Comparison of ENCODE assay signal across 8 cellular contexts in genomic region chr3:53299611-53300023, GRCh38. TPM values are rescaled to one million over a fixed set of nuclear protein-coding genes. Genes with fewer than 3 reads are reported as not detected.
DNase-seq lines count a peak whose midpoint lies in the region; ATAC-seq, FAIRE-seq and TF ChIP-seq lines count a peak whose summit lies in the region.
"Not testable (repeated sequence)": the region's sequence is repeated elsewhere in the genome, so short reads cannot be mapped to it uniquely, and the experiment has no call there.

No MANE protein-coding gene starts in this region.

- not testable (repeated sequence) for BruUV-seq in HCT116 (replicated peaks; lab: Mats Ljungman, UMichigan); K562 (replicated peaks; lab: Mats Ljungman, UMichigan)

- in situ Hi-C loops in SK-MEL-5 (cut with HindIII; ENCODE audit: low pct_unique_long_range_greater_than_20kb, low sequenced_read_pairs); K562 (cut with MboI): not testable (repeated sequence)

- TF ChIP-seq EP300 in K562 (IDR thresholded peaks at IDR 0.05; ENCODE audit: low read length) = not testable (repeated sequence)

- FAIRE-seq in K562 (lab: Jason Lieb, UNC) (peak; percentile 87), frontal cortex (lab: Jason Lieb, UNC) (peak; percentile 91)

- H3K79me2 ChIP-seq in HCT116 (ENCODE audit: insufficient read depth, low read length); K562 (ENCODE audit: control insufficient read depth, insufficient read depth, low read length): not testable (repeated sequence)

- H3K9me3 ChIP-seq in HCT116 (ENCODE audit: control insufficient read depth in 1 of 2, insufficient read depth in 1 of 2, low read depth in 1 of 2, low read length in 2 of 2); K562 (replicated peaks; ENCODE audit: control insufficient read depth, insufficient read depth, low read depth, low read length); mucosa of descending colon: not testable (repeated sequence)

- H3K27me3 ChIP-seq in HCT116 (ENCODE audit: insufficient read depth, low read length); K562 (ENCODE audit: control insufficient read depth in 2 of 2, insufficient read depth in 2 of 2, low read length in 2 of 2): not testable (repeated sequence)

- not testable (repeated sequence) for H3K4me2 ChIP-seq in HCT116 (ENCODE audit: low read length); K562 (ENCODE audit: insufficient read depth, low read length)

- RAD21 ChIA-PET in HCT116 (lab: Charles Lee; ENCODE audit: low non-redundant PET in 1 of 2, low total read pairs in 2 of 2, uncharacterized antibody in 2 of 2, unreplicated experiment in 2 of 2) = not testable (repeated sequence)

- not testable (repeated sequence) for H3K9ac ChIP-seq in HCT116 (ENCODE audit: low read length); K562 (ENCODE audit: insufficient read depth in 1 of 2, low read depth in 2 of 2, low read length in 2 of 2)

- 40% methylated on average over 4 of the region's 5 CpGs for WGBS in K562 (ENCODE audit: insufficient coverage, low coverage, missing lambda C conversion rate)

- not testable (repeated sequence) for H4K20me1 ChIP-seq in HCT116 (ENCODE audit: insufficient read depth); K562 (replicated peaks; ENCODE audit: control insufficient read depth, insufficient read depth, low read length)

- H2AFZ ChIP-seq in HCT116 (ENCODE audit: low read depth, low read length, poor library complexity, severe bottlenecking); K562 (ENCODE audit: low read depth, low read length): not testable (repeated sequence)

- not testable (repeated sequence) for H3K27ac ChIP-seq in HCT116 (ENCODE audit: low read depth, low read length); K562 (ENCODE audit: extremely low read depth, low read depth, low read length)

- POLR2A ChIA-PET in HCT116 (lab: Charles Lee); K562 (lab: Yijun Ruan, JAX): not testable (repeated sequence)

- TF ChIP-seq CTCF in HCT116 (IDR thresholded peaks at IDR 0.05 in 2 of 3, conservative IDR thresholded peaks at IDR 0.05 in 1 of 3; ENCODE audit: borderline replicate concordance in 1 of 3, insufficient read depth in 1 of 3, low read depth in 2 of 3, low read length in 2 of 3) = peak; percentile 58 to 91 (median 71); a peak in 5 of 6 replicates
- peak; percentile 46 to 83 (median 68) for TF ChIP-seq CTCF in K562 (IDR thresholded peaks at IDR 0.05 in 2 of 3, conservative IDR thresholded peaks at IDR 0.05 in 1 of 3; ENCODE audit: insufficient read depth in 2 of 3, low read depth in 1 of 3, low read length in 3 of 3)
- peak; percentile 80 for TF ChIP-seq CTCF in mucosa of descending colon (IDR thresholded peaks at IDR 0.05)

- ATAC-seq in HCT116 = peak; percentile 85
- peak; percentile 80 for ATAC-seq in K562
- ATAC-seq in mucosa of descending colon = peak; percentile 93

- not testable (repeated sequence) for H3K4me1 ChIP-seq in HCT116 (ENCODE audit: control insufficient read depth in 1 of 2, insufficient read depth in 2 of 2, low read length in 2 of 2); K562 (replicated peaks in 1 of 2; ENCODE audit: control insufficient read depth in 2 of 2, insufficient read depth in 2 of 2, low read length in 2 of 2); mucosa of descending colon (ENCODE audit: low read depth)

- intact Hi-C loops in HCT116 (cut with micrococcal nuclease) (loop anchor here (1.0 to 2.0 kb wide), 2 partner anchors 185 to 411 kb away; no protein-coding TSS in a partner anchor), K562 (cut with micrococcal nuclease) (loop anchor here (2.0 to 10.0 kb wide), 3 partner anchors 73 to 415 kb away; no protein-coding TSS in a partner anchor), mucosa of descending colon (cut with DNase I, micrococcal nuclease) (loop anchor here in 1 of 2 donors (5.0 kb wide), 1 partner anchor 413 kb away; no protein-coding TSS in a partner anchor)

- not testable (repeated sequence) for H3K4me3 ChIP-seq in HCT116 (replicated peaks in 1 of 2; ENCODE audit: low read depth in 1 of 2, low read length in 2 of 2); K562; mucosa of descending colon

- CTCF ChIA-PET in HCT116 (lab: Charles Lee) (interaction anchor here (0.7 kb wide), 1 partner anchor 10 kb away, joined by 3 read pairs; no protein-coding TSS in a partner anchor), K562 (lab: Yijun Ruan, JAX; ENCODE audit: low intra/inter-chr PET ratio) (interaction anchor here (0.7 to 1.9 kb wide), 3 partner anchors 51 to 411 kb away, joined by 3 to 4 read pairs (median 3); no protein-coding TSS in a partner anchor)

- TF ChIP-seq RAD21 in HCT116 (IDR thresholded peaks at IDR 0.05; ENCODE audit: low read depth) (peak; percentile 79), K562 (CRISPR knock-in tag; conservative IDR thresholded peaks at IDR 0.05 in 1 of 2, IDR thresholded peaks at IDR 0.05 in 1 of 2) (peak; percentile 74 to 79)

- DNase-seq in DMS 273 (lab: John Stamatoyannopoulos, UW; ENCODE audit: unreplicated experiment) (peak; percentile 63), HCT116 (ENCODE audit: low read depth, low spot score) (peak; percentile 18), NCI-H146 treated with DMSO at 0.1 percent for 48 hours (lab: John Stamatoyannopoulos, UW; ENCODE audit: unreplicated experiment) (peak; percentile 4), SK-MEL-5 (ENCODE audit: low read depth, low spot score) (peak; percentile 64), K562 (ENCODE audit: extremely low read depth in 1 of 4, low spot score in 3 of 4) (peak; percentile 30 to 43 (median 38)), frontal cortex (ENCODE audit: low spot score in 2 of 2) (peak; percentile 29 to 61), mucosa of descending colon (peak in 1 of 3 donors; percentile 13), stromal cell of bone marrow (ENCODE audit: low read depth) (peak; percentile 41)

- not testable (repeated sequence) for H3K9me2 ChIP-seq in HCT116 (ENCODE audit: insufficient read depth)

- TF ChIP-seq POLR2A in HCT116 (IDR thresholded peaks at IDR 0.05; ENCODE audit: borderline replicate concordance, extremely low read depth, insufficient read depth, insufficient read length); K562 (conservative IDR thresholded peaks at IDR 0.05): not testable (repeated sequence)

- peaks cover 13 to 14% of the 10 kb centered on the region in 2 experiments; a peak in 3 of 4 replicates for H3K36me3 ChIP-seq in HCT116 (ENCODE audit: control insufficient read depth in 1 of 2, insufficient read depth in 2 of 2, low read length in 2 of 2)
- H3K36me3 ChIP-seq in K562 (ENCODE audit: control insufficient read depth, insufficient read depth, low read length) = peaks cover 42% of the 10 kb centered on the region
- not testable (repeated sequence) for H3K36me3 ChIP-seq in mucosa of descending colon (ENCODE audit: low read depth)

- not testable (repeated sequence) for H3K9me1 ChIP-seq in K562 (ENCODE audit: control insufficient read depth, insufficient read depth, low read length)

RNA-seq across cellular contexts. Expression of gene TKT, which starts 43.8 kb away (rescaled TPM):
- total RNA-seq in HCT116 (2021; ENCODE audit: unreplicated experiment) (634 TPM), K562 (2014; rRNA removed) (288 and 355 TPM in 2 replicates), K562 (2014; rRNA removed; fragmentation: Illumina TruSeq; extraction: Trizol) (88.1 and 108 TPM in 2 replicates), K562 (2015; rRNA removed; fragmentation: Illumina TruSeq; extraction: Trizol) (187 and 191 TPM in 2 replicates), K562 (2021) (401 and 410 TPM in 2 replicates), frontal cortex (122 TPM), mucosa of descending colon (100 to 1,000 TPM; 180 to 260 (median 226) TPM)
- polyA plus RNA-seq in HCT116 (2012) = 697 and 731 TPM in 2 replicates
- 775 and 835 TPM in 2 replicates for total RNA-seq in SK-MEL-5 (2014; rRNA removed; shearing (Covaris generic))
- polyA plus RNA-seq in SK-MEL-5 (2015; cell fraction: cytosol; rRNA removed) = 738 and 888 TPM in 2 replicates
- polyA plus RNA-seq in SK-MEL-5 (2015; cell fraction: nucleus; rRNA removed) = 476 and 534 TPM in 2 replicates
- total RNA-seq in K562 (2011; cell fraction: chromatin; rRNA removed; ENCODE audit: low replicate concordance) = 73.0 and 172 TPM in 2 replicates
- total RNA-seq in K562 (2011; cell fraction: nucleolus; rRNA removed) = 134 and 158 TPM in 2 replicates
- total RNA-seq in K562 (2011; cell fraction: nucleoplasm; rRNA removed) = 104 and 119 TPM in 2 replicates
- polyA plus RNA-seq in K562 (2011; rRNA removed) (70.1 and 173 TPM in 2 replicates), K562 (2014; fragmentation: Illumina TruSeq; extraction: Trizol) (250 and 316 TPM in 2 replicates), K562 (2014; fragmentation: Nextera tagmentation; extraction: Ambion mirVana) (100 to 1,000 TPM in 1 of 2 experiments, 10 to 100 TPM in 1; 58.1 to 107 TPM), K562 (2014; rRNA removed) (226 and 263 TPM in 2 replicates)
- 89.6 and 124 TPM in 2 replicates for polyA plus RNA-seq in K562 (2011; cell fraction: cytosol; rRNA removed)
- polyA plus RNA-seq in K562 (2011; cell fraction: nucleus; rRNA removed) = 101 and 154 TPM in 2 replicates
- polyA plus RNA-seq in K562 (2012) = 282 and 441 TPM in 2 replicates
- polyA minus RNA-seq in K562 (2011; rRNA and poly(A)+ RNA removed) = 52.4 and 66.2 TPM in 2 replicates
- polyA minus RNA-seq in K562 (2011; cell fraction: cytosol; rRNA and poly(A)+ RNA removed) = 125 and 206 TPM in 2 replicates
- 45.1 and 56.1 TPM in 2 replicates for polyA minus RNA-seq in K562 (2011; cell fraction: nucleus; rRNA and poly(A)+ RNA removed)

RNA-seq across cellular contexts. Expression of gene DCP1A, which starts 47.7 kb away (rescaled TPM):
- 33.2 TPM for total RNA-seq in HCT116 (2021; ENCODE audit: unreplicated experiment)
- 20.4 and 21.8 TPM in 2 replicates for polyA plus RNA-seq in HCT116 (2012)
- total RNA-seq in SK-MEL-5 (2014; rRNA removed; shearing (Covaris generic)) = 15.6 and 18.6 TPM in 2 replicates
- polyA plus RNA-seq in SK-MEL-5 (2015; cell fraction: cytosol; rRNA removed) = 13.5 and 18.2 TPM in 2 replicates
- polyA plus RNA-seq in SK-MEL-5 (2015; cell fraction: nucleus; rRNA removed) = 14.2 and 15.9 TPM in 2 replicates
- total RNA-seq in K562 (2011; cell fraction: chromatin; rRNA removed; ENCODE audit: low replicate concordance) = 45.1 and 50.3 TPM in 2 replicates
- total RNA-seq in K562 (2011; cell fraction: nucleolus; rRNA removed) = 26.2 and 35.5 TPM in 2 replicates
- 24.5 and 29.1 TPM in 2 replicates for total RNA-seq in K562 (2011; cell fraction: nucleoplasm; rRNA removed)
- 6.6 and 10.3 TPM in 2 replicates for total RNA-seq in K562 (2014; rRNA removed)
- 11.2 and 13.0 TPM in 2 replicates for total RNA-seq in K562 (2014; rRNA removed; fragmentation: Illumina TruSeq; extraction: Trizol)
- total RNA-seq in K562 (2015; rRNA removed; fragmentation: Illumina TruSeq; extraction: Trizol) = 9.5 and 11.3 TPM in 2 replicates
- total RNA-seq in K562 (2021) = 13.3 and 15.6 TPM in 2 replicates
- polyA plus RNA-seq in K562 (2011; rRNA removed) = 27.7 and 29.0 TPM in 2 replicates
- polyA plus RNA-seq in K562 (2011; cell fraction: cytosol; rRNA removed) = 23.2 and 27.3 TPM in 2 replicates
- polyA plus RNA-seq in K562 (2011; cell fraction: nucleus; rRNA removed) = 12.6 and 17.4 TPM in 2 replicates
- polyA plus RNA-seq in K562 (2012) = 8.1 and 10.0 TPM in 2 replicates
- polyA plus RNA-seq in K562 (2014; fragmentation: Illumina TruSeq; extraction: Trizol) = 13.4 and 15.1 TPM in 2 replicates
- polyA plus RNA-seq in K562 (2014; fragmentation: Nextera tagmentation; extraction: Ambion mirVana) = 10 to 100 TPM; 29.2 to 33.7 TPM
- polyA plus RNA-seq in K562 (2014; rRNA removed) = 9.2 and 9.6 TPM in 2 replicates
- polyA minus RNA-seq in K562 (2011; rRNA and poly(A)+ RNA removed) = 47.9 and 52.2 TPM in 2 replicates
- polyA minus RNA-seq in K562 (2011; cell fraction: cytosol; rRNA and poly(A)+ RNA removed) = 15.9 and 20.3 TPM in 2 replicates
- polyA minus RNA-seq in K562 (2011; cell fraction: nucleus; rRNA and poly(A)+ RNA removed) = 32.0 and 44.4 TPM in 2 replicates
- total RNA-seq in frontal cortex = 9.4 TPM
- total RNA-seq in mucosa of descending colon = 10 to 100 TPM; 20.7 to 28.2 (median 21.3) TPM
